ENCODE assay signal across 9 cellular contexts in the genomic region with DNA sequence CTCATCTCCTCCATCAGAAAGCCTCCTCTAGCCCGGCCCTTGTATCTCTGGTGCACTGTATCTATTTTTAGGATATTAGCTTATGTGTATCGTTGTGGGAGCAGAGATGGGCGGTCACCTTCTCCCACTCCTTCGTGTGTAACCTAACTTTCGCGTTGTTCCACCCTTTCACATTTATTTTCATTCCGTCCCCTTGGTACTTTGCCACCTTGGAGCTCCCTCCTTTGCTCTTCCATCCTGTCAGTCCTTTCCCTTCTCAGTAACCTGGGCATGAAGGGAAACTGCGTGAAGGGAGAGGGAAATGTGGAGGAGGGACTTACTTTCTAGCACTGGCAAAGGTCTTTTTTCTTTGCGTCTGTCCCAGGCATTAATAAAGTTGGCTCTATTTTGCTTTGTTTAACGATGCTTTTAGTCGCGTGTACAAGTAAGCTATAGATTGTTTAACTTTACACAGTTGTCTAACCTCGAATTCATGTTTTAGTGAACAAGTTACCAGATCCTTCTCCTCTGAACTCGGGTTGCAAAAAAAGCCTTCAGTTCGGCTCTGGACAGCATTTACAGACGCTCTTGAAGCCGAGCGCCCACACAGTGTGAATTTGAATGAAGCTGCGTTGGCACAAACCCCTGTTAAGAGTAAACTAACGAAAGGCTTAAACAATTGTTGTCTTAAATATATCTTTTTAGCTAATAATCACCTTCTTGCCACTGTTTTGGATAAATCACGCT. TPM values are rescaled to one million over a fixed set of nuclear protein-coding genes. Genes with fewer than 3 reads are reported as not detected.
DNase-seq lines count a peak whose midpoint lies in the region; ATAC-seq and TF ChIP-seq lines count a peak whose summit lies in the region.
"Had no signal": no experiment of that assay in that cellular context is flagged by ENCODE, and none has a peak within 500 bp of the region (broad histone marks: within the 10 kb centered on the region; RNA-seq: fewer than 3 reads in every experiment).

No MANE protein-coding gene starts in this region.

- H3K4me3 ChIP-seq in suprapubic skin, result peak overlapping the region; percentile 47

- no peaks in the 10 kb centered on the region for H3K36me3 ChIP-seq in suprapubic skin

- CTCF ChIA-PET in activated naive CD4-positive, alpha-beta T cell treated with anti-CD3 and anti-CD28 coated beads, Interleukin-2, amount 10 ng/mL, durations not matched to agents 7 days and 5 days (lab: Charles Lee), result no interaction called here

- TF ChIP-seq EP300 in suprapubic skin (IDR thresholded peaks at IDR 0.05), result no peak

- H3K27ac Mint-ChIP-seq in activated naive CD4-positive, alpha-beta T cell treated with anti-CD3 and anti-CD28 coated beads, Interleukin-2, amount 10 ng/mL, durations not matched to agents 7 days and 5 days, result peak overlapping the region; percentile 54
- H3K27ac Mint-ChIP-seq: CD4-positive, alpha-beta memory T cell had no signal

- WGBS in suprapubic skin, result 11% methylated on average over 21 of the region's 21 CpGs

- H3K9me3 Mint-ChIP-seq in activated naive CD4-positive, alpha-beta T cell treated with anti-CD3 and anti-CD28 coated beads, Interleukin-2, amount 10 ng/mL, durations not matched to agents 7 days and 5 days, result no peaks in the 10 kb centered on the region

- H3K4me1 Mint-ChIP-seq in activated naive CD4-positive, alpha-beta T cell treated with anti-CD3 and anti-CD28 coated beads, Interleukin-2, amount 10 ng/mL, durations not matched to agents 7 days and 5 days, result peaks cover 18% of the 10 kb centered on the region

- peaks cover 57% of the 10 kb centered on the region for H3K27me3 Mint-ChIP-seq in activated naive CD4-positive, alpha-beta T cell treated with anti-CD3 and anti-CD28 coated beads, Interleukin-2, amount 10 ng/mL, durations not matched to agents 7 days and 5 days

- no peak for TF ChIP-seq CTCF in suprapubic skin (IDR thresholded peaks at IDR 0.05)

- ATAC-seq in HG03139 (IDR thresholded peaks at IDR 0.05; ENCODE audit: unreplicated experiment), result no peak
- no peak for ATAC-seq in GM21447 (IDR thresholded peaks at IDR 0.05; ENCODE audit: unreplicated experiment)

- peaks cover 50% of the 10 kb centered on the region for H3K4me1 ChIP-seq in suprapubic skin

- peaks cover 10% of the 10 kb centered on the region for H3K36me3 Mint-ChIP-seq in activated naive CD4-positive, alpha-beta T cell treated with anti-CD3 and anti-CD28 coated beads, Interleukin-2, amount 10 ng/mL, durations not matched to agents 7 days and 5 days

- H3K4me3 Mint-ChIP-seq in activated naive CD4-positive, alpha-beta T cell treated with anti-CD3 and anti-CD28 coated beads, Interleukin-2, amount 10 ng/mL, durations not matched to agents 7 days and 5 days, result no peak overlapping the region

- H3K27ac ChIP-seq in suprapubic skin, result no peak overlapping the region

- no peaks in the 10 kb centered on the region for H3K9me3 ChIP-seq in suprapubic skin

- TF ChIP-seq POLR2A in suprapubic skin (IDR thresholded peaks at IDR 0.05), result no peak

- H3K27me3 ChIP-seq in suprapubic skin, result peaks cover 69% of the 10 kb centered on the region

- DNase-seq in activated naive CD4-positive, alpha-beta T cell treated with anti-CD3 and anti-CD28 coated beads, Interleukin-2, amount 10 ng/mL, durations not matched to agents 7 days and 5 days, result no peak
- no peak for DNase-seq in activated naive CD4-positive, alpha-beta T cell treated with Interleukin-2 at 50 U/mL for 16 hours
- DNase-seq in astrocyte of the hippocampus (ENCODE audit: low read depth, low spot score) (peak; percentile 56), islet precursor cell (peak; percentile 51), suprapubic skin (ENCODE audit: low spot score in 2 of 2) (peak in 1 of 2 donors; percentile 31), mesenteric fat pad (ENCODE audit: low spot score) (no peak)
- DNase-seq: CD4-positive, alpha-beta memory T cell had no signal

RNA-seq across cellular contexts. Expression of gene PCDH10, which starts 3.9 kb away (rescaled TPM):
- total RNA-seq in suprapubic skin, result under 1 TPM in 3 of 4 donors, not detected in 1; 0.13 to 0.76 (median 0.68) TPM
- total RNA-seq in mesenteric fat pad, result 0.06 TPM
- total RNA-seq: CD4-positive, alpha-beta memory T cell had no signal

Comparison
In these comparisons a context has a peak if more than half of its experiments do, and no peak if none do; other contexts are left out.
1. DNase-seq: peak in astrocyte of the hippocampus (single experiment) and islet precursor cell (single experiment); none in activated naive CD4-positive, alpha-beta T cell treated with anti-CD3 and anti-CD28 coated beads, Interleukin-2, amount 10 ng/mL, durations not matched to agents 7 days and 5 days (single experiment), activated naive CD4-positive, alpha-beta T cell treated with Interleukin-2 at 50 U/mL for 16 hours (single experiment) and mesenteric fat pad (single experiment).